10 cellular contexts compared by ENCODE assay signal in genomic region chr18:69981948-69982347, GRCh38. TPM values are rescaled to one million over a fixed set of nuclear protein-coding genes. Genes with fewer than 3 reads are reported as not detected.
A peak's percentile ranks its signal among the peaks of the same experiment; 100 is the strongest.
DNase-seq lines count a peak whose midpoint lies in the region; ATAC-seq lines count a peak whose summit lies in the region.
"Had no signal": no experiment of that assay in that cellular context is flagged by ENCODE, and none has a peak within 500 bp of the region (broad histone marks: within the 10 kb centered on the region; RNA-seq: fewer than 3 reads in every experiment).

No MANE protein-coding gene starts in this region.

- no peak overlapping the region for H3K18ac ChIP-seq in mesendoderm (ENCODE audit: low read length)

- H2BK120ac ChIP-seq in mesendoderm (ENCODE audit: low read depth, low read length): no peak overlapping the region

- peaks cover 2% of the 10 kb centered on the region for H3K4me1 ChIP-seq in mesendoderm (ENCODE audit: control insufficient read depth, low read depth, low read length)

- no peak overlapping the region for H4K5ac ChIP-seq in mesendoderm (ENCODE audit: low read length)

- no peak for DNase-seq in activated naive CD8-positive, alpha-beta T cell treated with anti-CD3 and anti-CD28 coated beads for 36 hours
- DNase-seq in mesendoderm: no peak
- DNase-seq in NCI-H345 (lab: John Stamatoyannopoulos, UW): no peak
- DNase-seq in SIG-M5 treated with dmso at 0.1 percent for 504 hours (lab: John Stamatoyannopoulos, UW; ENCODE audit: unreplicated experiment): no peak
- DNase-seq in mesenteric fat pad (ENCODE audit: low spot score): no peak
- DNase-seq: activated CD4-positive, alpha-beta T cell treated with anti-CD3 and anti-CD28 coated beads for 48 hours; IMR-90 had no signal

- no peak overlapping the region for H3K56ac ChIP-seq in mesendoderm (ENCODE audit: low read length)

- peaks cover 52% of the 10 kb centered on the region for H3K36me3 Mint-ChIP-seq in activated naive CD8-positive, alpha-beta T cell treated with anti-CD3 and anti-CD28 coated beads for 36 hours

- ATAC-seq in GM18907 (IDR thresholded peaks at IDR 0.05; ENCODE audit: unreplicated experiment) (peak; percentile 70), GM21526 (IDR thresholded peaks at IDR 0.05; ENCODE audit: low FRiP score, unreplicated experiment) (peak; percentile 53), HG03103 (IDR thresholded peaks at IDR 0.05; ENCODE audit: low read depth, unreplicated experiment) (peak; percentile 48)

- H3K4ac ChIP-seq in mesendoderm (ENCODE audit: low read depth, low read length): no peak overlapping the region

- H3K4me1 Mint-ChIP-seq in activated naive CD8-positive, alpha-beta T cell treated with anti-CD3 and anti-CD28 coated beads for 36 hours: peaks cover 42% of the 10 kb centered on the region

- H4K8ac ChIP-seq in mesendoderm (ENCODE audit: low read depth, low read length): no peak overlapping the region

- H3K79me2 ChIP-seq in mesendoderm (ENCODE audit: control insufficient read depth, insufficient read depth, low read length): no peaks in the 10 kb centered on the region

- H3K79me1 ChIP-seq in mesendoderm (ENCODE audit: low read length): no peaks in the 10 kb centered on the region

- no peak overlapping the region for H3K4me3 Mint-ChIP-seq in activated naive CD8-positive, alpha-beta T cell treated with anti-CD3 and anti-CD28 coated beads for 36 hours

- peaks cover 13% of the 10 kb centered on the region for H3K9me3 Mint-ChIP-seq in activated naive CD8-positive, alpha-beta T cell treated with anti-CD3 and anti-CD28 coated beads for 36 hours

- no peak overlapping the region for H3K4me2 ChIP-seq in mesendoderm (ENCODE audit: low read length)

- H3K4me3 ChIP-seq in mesendoderm (ENCODE audit: low read length): no peak overlapping the region

- H2AK5ac ChIP-seq in mesendoderm (ENCODE audit: low read length): no peak overlapping the region

- H2BK15ac ChIP-seq in mesendoderm (replicated peaks; ENCODE audit: low read depth): no peak overlapping the region

- no peak overlapping the region for H3K27ac ChIP-seq in mesendoderm (ENCODE audit: low read depth, low read length)

- H3K27ac Mint-ChIP-seq in activated naive CD8-positive, alpha-beta T cell treated with anti-CD3 and anti-CD28 coated beads for 36 hours: peak overlapping the region; percentile 65

- H3K27me3 Mint-ChIP-seq in activated naive CD8-positive, alpha-beta T cell treated with anti-CD3 and anti-CD28 coated beads for 36 hours: no peaks in the 10 kb centered on the region

- H3K23ac ChIP-seq in mesendoderm (ENCODE audit: low read length): no peak overlapping the region

- H2BK5ac ChIP-seq in mesendoderm (ENCODE audit: low read length): no peak overlapping the region

- H3K9ac ChIP-seq in mesendoderm (ENCODE audit: low read length): no peak overlapping the region

- no peaks in the 10 kb centered on the region for H3K36me3 ChIP-seq in mesendoderm (ENCODE audit: control insufficient read depth, insufficient read depth, low read length)

- no peaks in the 10 kb centered on the region for H3K27me3 ChIP-seq in mesendoderm (ENCODE audit: insufficient read depth, low read length, poor library complexity)

- no CpG with 5 or more reads among the region's 2 CpGs for WGBS in mesendoderm (ENCODE audit: extremely low coverage, insufficient coverage, low lambda C conversion rate)

RNA-seq across cellular contexts. Expression of gene CD226, which starts 34.3 kb away (rescaled TPM):
- 10 to 100 TPM; 57.2 to 57.7 TPM for total RNA-seq in activated naive CD8-positive, alpha-beta T cell treated with anti-CD3 and anti-CD28 coated beads for 36 hours
- 0.29 TPM for polyA plus RNA-seq in mesendoderm (2013, experiment 1 of 2)
- 0.25 TPM for polyA plus RNA-seq in mesendoderm (2013, experiment 2 of 2)
- total RNA-seq in mesenteric fat pad: 1.4 TPM

Comparison
In these comparisons a context has a peak if more than half of its experiments do, and no peak if none do; other contexts are left out.
1. RNA of gene CD226, which starts 34.3 kb away (total RNA-seq): 57.2 to 57.7 TPM in activated naive CD8-positive, alpha-beta T cell treated with anti-CD3 and anti-CD28 coated beads for 36 hours; 1.4 TPM in mesenteric fat pad (single experiment); every median in the first group is over 10 times any median in the second.
2. Peak in every context shown above with its lines, with median percentiles within 50 percentile points of each other: ATAC-seq.